ENCODE assay signal across 1 cellular context in the genomic region with DNA sequence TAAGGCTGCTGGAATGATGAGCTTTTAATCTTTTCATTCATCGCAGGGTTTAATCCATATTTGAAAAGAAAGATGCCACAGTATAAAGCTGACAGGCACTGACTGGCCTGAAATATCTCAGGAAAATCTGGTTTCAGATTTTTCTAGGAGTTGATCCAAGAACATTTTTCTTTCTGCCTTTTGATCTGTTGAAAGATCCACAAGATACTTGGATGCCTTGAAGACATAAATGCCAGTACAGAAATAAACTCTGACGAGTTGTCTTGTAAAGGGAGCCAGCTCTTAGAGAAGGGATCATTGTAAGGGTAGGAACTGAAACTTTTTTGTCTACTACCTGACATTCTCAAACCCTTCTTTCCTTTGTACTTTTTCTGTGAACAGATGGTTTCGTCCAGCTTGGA.
TF ChIP-seq lines count a peak whose summit lies in the region.

No MANE protein-coding gene starts in this region.

TF ChIP-seq in HCT116, 20 proteins besides CTCF, POLR2A, EP300 and RAD21:
- 0 out of 2 replicates have a peak, but pooled peaks have one; percentile 18 for TF ChIP-seq SP1 (IDR thresholded peaks at IDR 0.05; ENCODE audit: low read depth)
- TF ChIP-seq EZH2 (IDR thresholded peaks at IDR 0.05) = no peak
TF ChIP-seq in HCT116: peak in this region for 1.
